28 cellular contexts compared by ENCODE assay signal in genomic region chr1:88791192-88791591, GRCh38.
DNase-seq lines count a peak whose midpoint lies in the region; ATAC-seq and TF ChIP-seq lines count a peak whose summit lies in the region.
"Had no signal": no experiment of that assay in that cellular context is flagged by ENCODE, and none has a peak within 500 bp of the region (broad histone marks: within the 10 kb centered on the region; RNA-seq: fewer than 3 reads in every experiment).

No MANE protein-coding gene starts in this region.

- POLR2A ChIA-PET in activated CD4-positive, alpha-beta T cell treated with anti-CD3 and anti-CD28 coated beads for 36 hours (lab: Charles Lee), result interaction anchor here (0.6 kb wide), 1 partner anchor 107 kb away, joined by 3 read pairs; the partner anchor contains the start of gene PKN2

- H2BK15ac ChIP-seq in mesenchymal stem cell (ENCODE audit: low read depth, poor library complexity, severe bottlenecking), result no peak overlapping the region

- peaks cover 3% of the 10 kb centered on the region for H3K4me1 Mint-ChIP-seq in activated CD4-positive, alpha-beta T cell treated with anti-CD3 and anti-CD28 coated beads for 36 hours
- H3K4me1 Mint-ChIP-seq in endothelial cell (ENCODE audit: unreplicated experiment), result peaks cover 5% of the 10 kb centered on the region
- H3K4me1 Mint-ChIP-seq in stimulated activated naive B cell treated with anti-CD40 and anti-IgM and Interleukin-4, amounts not matched to agents 10 μg/mL and 1 μg/mL and 100 μg/mL, for 72 hours, result peaks cover 0 to 2% of the 10 kb centered on the region in 2 donors

- intact Hi-C loops in activated CD4-positive, alpha-beta T cell treated with anti-CD3 and anti-CD28 coated beads for 36 hours (cut with DNase I, micrococcal nuclease), result no loop called here

- no peak overlapping the region for H3K4ac ChIP-seq in mesenchymal stem cell (ENCODE audit: low read depth in 1 of 2, low read length in 2 of 2)

- H4K91ac ChIP-seq in mesenchymal stem cell (ENCODE audit: low read length), result no peak overlapping the region

- peak; percentile 16 for DNase-seq in activated CD4-positive, alpha-beta T cell treated with anti-CD3 and anti-CD28 coated beads for 36 hours
- DNase-seq in activated CD4-positive, alpha-beta T cell treated with anti-CD3 and anti-CD28 coated beads for 4 hours, result no peak
- peak; percentile 38 for DNase-seq in AG10803 (ENCODE audit: low read depth)
- peak; percentile 65 for DNase-seq in amniotic epithelial cell (ENCODE audit: low read depth)
- peak; percentile 11 for DNase-seq in mesenchymal stem cell
- DNase-seq in endothelial cell (ENCODE audit: low spot score), result no peak
- no peak for DNase-seq in stimulated activated naive B cell treated with anti-CD40 and anti-IgM and Interleukin-4, amounts not matched to agents 10 μg/mL and 1 μg/mL and 100 μg/mL, for 72 hours
- DNase-seq: activated CD4-positive, alpha-beta memory T cell treated with anti-CD3 and anti-CD28 coated beads, Interleukin-2, amount 10 ng/mL, durations not matched to agents 7 days and 5 days; CD4-positive, CD25-positive, alpha-beta regulatory T cell; HCEC 1CT; KBM-7; kidney glomerular epithelial cell; lower lobe of right lung; MM.1S; mucosa of descending colon; NCI-H1417 treated with DMSO at 0.1 percent for 48 hours; NCI-H2081; NCI-H446; NCI-H82; stimulated activated CD4-positive, alpha-beta T cell treated with anti-CD3 and anti-CD28 coated beads, Interleukin-4, amount 100 ng/mL, for 4 hours; stimulated activated naive CD4-positive, alpha-beta T cell had no signal

- H3K4me3 ChIP-seq in AG10803 (ENCODE audit: low read length) (no peak overlapping the region), mesenchymal stem cell (ENCODE audit: insufficient read depth in 1 of 2, low read depth in 1 of 2, low read length in 2 of 2) (no peak overlapping the region)
- H3K4me3 ChIP-seq: lower lobe of right lung, mucosa of descending colon, SJSA1 had no signal

- no peak for TF ChIP-seq CTCF in AG10803 (conservative IDR thresholded peaks at IDR 0.05; ENCODE audit: low read length)
- no peak for TF ChIP-seq CTCF in endothelial cell (IDR thresholded peaks at IDR 0.05; ENCODE audit: unreplicated experiment)

- H3K18ac ChIP-seq in mesenchymal stem cell (ENCODE audit: low read depth in 1 of 2, low read length in 2 of 2), result no peak overlapping the region

- no peak overlapping the region for H2AK5ac ChIP-seq in mesenchymal stem cell (ENCODE audit: low read length, severe bottlenecking)

- H3K9me3 ChIP-seq in mesenchymal stem cell (ENCODE audit: control insufficient read depth, low read length), result no peaks in the 10 kb centered on the region
- H3K9me3 ChIP-seq: lower lobe of right lung, mucosa of descending colon, SJSA1 had no signal

- H3K36me3 Mint-ChIP-seq in activated CD4-positive, alpha-beta T cell treated with anti-CD3 and anti-CD28 coated beads for 36 hours (ENCODE audit: low read depth), result peaks cover 15% of the 10 kb centered on the region
- peaks cover 14% of the 10 kb centered on the region for H3K36me3 Mint-ChIP-seq in endothelial cell (ENCODE audit: low read depth, unreplicated experiment)
- H3K36me3 Mint-ChIP-seq in stimulated activated naive B cell treated with anti-CD40 and anti-IgM and Interleukin-4, amounts not matched to agents 10 μg/mL and 1 μg/mL and 100 μg/mL, for 72 hours, result peaks cover 29 to 43% of the 10 kb centered on the region in 2 donors

- H3K23ac ChIP-seq in mesenchymal stem cell (ENCODE audit: low read length in 2 of 2), result no peak overlapping the region

- H3K27me3 ChIP-seq in mesenchymal stem cell (ENCODE audit: control insufficient read depth in 1 of 2, insufficient read depth in 1 of 2, low read length in 2 of 2), result no peaks in the 10 kb centered on the region
- H3K27me3 ChIP-seq: SJSA1 had no signal

- no peaks in the 10 kb centered on the region for H3K4me1 ChIP-seq in mesenchymal stem cell (ENCODE audit: control insufficient read depth, insufficient read depth, low read depth, low read length)
- H3K4me1 ChIP-seq: lower lobe of right lung, parathyroid adenoma, SJSA1 had no signal

- H3K14ac ChIP-seq in mesenchymal stem cell (ENCODE audit: low read length in 2 of 2), result no peak overlapping the region

- no peak overlapping the region for H3K4me3 Mint-ChIP-seq in activated CD4-positive, alpha-beta T cell treated with anti-CD3 and anti-CD28 coated beads for 36 hours
- H3K4me3 Mint-ChIP-seq in endothelial cell (ENCODE audit: unreplicated experiment), result no peak overlapping the region
- no peak overlapping the region for H3K4me3 Mint-ChIP-seq in stimulated activated naive B cell treated with anti-CD40 and anti-IgM and Interleukin-4, amounts not matched to agents 10 μg/mL and 1 μg/mL and 100 μg/mL, for 72 hours
- H3K4me3 Mint-ChIP-seq: activated CD4-positive, alpha-beta memory T cell treated with anti-CD3 and anti-CD28 coated beads, Interleukin-2, amount 10 ng/mL, durations not matched to agents 7 days and 5 days; activated naive CD8-positive, alpha-beta T cell; CD4-positive, CD25-positive, alpha-beta regulatory T cell; natural killer cell treated with Interleukin-12 subunit alpha and Interleukin-12 subunit beta and Interleukin-15 and Interleukin-18, amount 100 ng/mL, for 72 hours had no signal

- no peak overlapping the region for H4K8ac ChIP-seq in mesenchymal stem cell (ENCODE audit: low read length)

- peaks cover 8% of the 10 kb centered on the region for H3K79me1 ChIP-seq in mesenchymal stem cell (replicated peaks; ENCODE audit: low read length, poor library complexity, severe bottlenecking)

- no peaks in the 10 kb centered on the region for H3K27me3 Mint-ChIP-seq in activated CD4-positive, alpha-beta T cell treated with anti-CD3 and anti-CD28 coated beads for 36 hours
- H3K27me3 Mint-ChIP-seq in endothelial cell (ENCODE audit: unreplicated experiment), result peaks cover 2% of the 10 kb centered on the region
- no peaks in the 10 kb centered on the region for H3K27me3 Mint-ChIP-seq in stimulated activated naive B cell treated with anti-CD40 and anti-IgM and Interleukin-4, amounts not matched to agents 10 μg/mL and 1 μg/mL and 100 μg/mL, for 72 hours
- H3K27me3 Mint-ChIP-seq: activated CD4-positive, alpha-beta memory T cell treated with anti-CD3 and anti-CD28 coated beads, Interleukin-2, amount 10 ng/mL, durations not matched to agents 7 days and 5 days; activated naive CD8-positive, alpha-beta T cell; CD4-positive, CD25-positive, alpha-beta regulatory T cell; natural killer cell treated with Interleukin-12 subunit alpha and Interleukin-12 subunit beta and Interleukin-15 and Interleukin-18, amount 100 ng/mL, for 72 hours had no signal

- H3K9me3 Mint-ChIP-seq in activated CD4-positive, alpha-beta T cell treated with anti-CD3 and anti-CD28 coated beads for 36 hours (ENCODE audit: low read depth), result no peaks in the 10 kb centered on the region
- no peaks in the 10 kb centered on the region for H3K9me3 Mint-ChIP-seq in endothelial cell (ENCODE audit: unreplicated experiment)
- no peaks in the 10 kb centered on the region for H3K9me3 Mint-ChIP-seq in stimulated activated naive B cell treated with anti-CD40 and anti-IgM and Interleukin-4, amounts not matched to agents 10 μg/mL and 1 μg/mL and 100 μg/mL, for 72 hours
- H3K9me3 Mint-ChIP-seq: activated CD4-positive, alpha-beta memory T cell treated with anti-CD3 and anti-CD28 coated beads, Interleukin-2, amount 10 ng/mL, durations not matched to agents 7 days and 5 days; CD4-positive, CD25-positive, alpha-beta regulatory T cell; natural killer cell treated with Interleukin-12 subunit alpha and Interleukin-12 subunit beta and Interleukin-15 and Interleukin-18, amount 100 ng/mL, for 72 hours had no signal

- ATAC-seq in activated CD4-positive, alpha-beta T cell treated with anti-CD3 and anti-CD28 coated beads for 36 hours, result peak; percentile 64
- ATAC-seq in stimulated activated naive B cell treated with anti-CD40 and anti-IgM and Interleukin-4, amounts not matched to agents 10 μg/mL and 1 μg/mL and 100 μg/mL, for 72 hours (replicated peaks), result no peak
- ATAC-seq in HG03025 (IDR thresholded peaks at IDR 0.05; ENCODE audit: low FRiP score, unreplicated experiment), result no peak
- ATAC-seq: lower lobe of right lung; mucosa of descending colon; natural killer cell treated with Interleukin-12 subunit alpha and Interleukin-12 subunit beta and Interleukin-15 and Interleukin-18, amount 100 ng/mL, for 72 hours; sciatic nerve had no signal

- H3K27ac ChIP-seq in mesenchymal stem cell (ENCODE audit: low read length, poor library complexity, severe bottlenecking), result no peak overlapping the region
- H3K27ac ChIP-seq: 22Rv1, lower lobe of right lung, parathyroid adenoma, SJSA1 had no signal

- CTCF ChIA-PET in activated CD4-positive, alpha-beta T cell treated with anti-CD3 and anti-CD28 coated beads for 36 hours (lab: Charles Lee), result interaction anchor here (2.2 kb wide), 1 partner anchor 8 kb away, joined by 7 read pairs; no protein-coding TSS in a partner anchor

- 93% methylated on average over 4 of the region's 4 CpGs for WGBS in mesenchymal stem cell

- no peak overlapping the region for H2BK120ac ChIP-seq in mesenchymal stem cell (ENCODE audit: low read depth, low read length)

- no peak overlapping the region for H2BK5ac ChIP-seq in mesenchymal stem cell (ENCODE audit: low read depth, low read length, poor library complexity, severe bottlenecking)

- H2AFZ ChIP-seq in mesenchymal stem cell (ENCODE audit: low read depth, low read length), result no peak overlapping the region
- H2AFZ ChIP-seq: parathyroid adenoma had no signal

- no peak overlapping the region for H2BK12ac ChIP-seq in mesenchymal stem cell (ENCODE audit: low read length in 2 of 2)

- no peak overlapping the region for H3K4me2 ChIP-seq in mesenchymal stem cell (ENCODE audit: low read length, poor library complexity, severe bottlenecking)

- H3K27ac Mint-ChIP-seq in activated CD4-positive, alpha-beta T cell treated with anti-CD3 and anti-CD28 coated beads for 36 hours, result no peak overlapping the region
- H3K27ac Mint-ChIP-seq in endothelial cell (ENCODE audit: unreplicated experiment), result no peak overlapping the region
- no peak overlapping the region for H3K27ac Mint-ChIP-seq in stimulated activated naive B cell treated with anti-CD40 and anti-IgM and Interleukin-4, amounts not matched to agents 10 μg/mL and 1 μg/mL and 100 μg/mL, for 72 hours
- H3K27ac Mint-ChIP-seq: activated CD4-positive, alpha-beta memory T cell treated with anti-CD3 and anti-CD28 coated beads, Interleukin-2, amount 10 ng/mL, durations not matched to agents 7 days and 5 days; CD4-positive, CD25-positive, alpha-beta regulatory T cell; natural killer cell treated with Interleukin-12 subunit alpha and Interleukin-12 subunit beta and Interleukin-15 and Interleukin-18, amount 100 ng/mL, for 72 hours had no signal

- peaks cover 3 to 68% of the 10 kb centered on the region in 2 experiments for H3K36me3 ChIP-seq in mesenchymal stem cell (ENCODE audit: control insufficient read depth in 1 of 2, insufficient read depth in 2 of 2, low read depth in 1 of 2, low read length in 2 of 2)

- no peak overlapping the region for H3K9ac ChIP-seq in mesenchymal stem cell (ENCODE audit: low read length)
- H3K9ac ChIP-seq: parathyroid adenoma had no signal

Comparison
In these comparisons a context has a peak if more than half of its experiments do, and no peak if none do; other contexts are left out.
1. DNase-seq: peak in activated CD4-positive, alpha-beta T cell treated with anti-CD3 and anti-CD28 coated beads for 36 hours (single experiment), AG10803 (single experiment), amniotic epithelial cell (single experiment) and mesenchymal stem cell (single experiment); none in activated CD4-positive, alpha-beta T cell treated with anti-CD3 and anti-CD28 coated beads for 4 hours (0 of 2), endothelial cell (single experiment) and stimulated activated naive B cell treated with anti-CD40 and anti-IgM and Interleukin-4, amounts not matched to agents 10 μg/mL and 1 μg/mL and 100 μg/mL, for 72 hours (single experiment).